ENCODE assay signal across 8 cellular contexts in genomic region chr20:3203315-3204123, GRCh38. TPM values are rescaled to one million over a fixed set of nuclear protein-coding genes. Genes with fewer than 3 reads are reported as not detected.
DNase-seq lines count a peak whose midpoint lies in the region; ATAC-seq, FAIRE-seq and TF ChIP-seq lines count a peak whose summit lies in the region.

No MANE protein-coding gene starts in this region.

- no peaks in the 10 kb centered on the region for H3K9me3 Mint-ChIP-seq in activated naive CD4-positive, alpha-beta T cell treated with anti-CD3 and anti-CD28 coated beads, Interleukin-2, amount 10 ng/mL, durations not matched to agents 7 days and 5 days

- peaks cover 0 to 19% (median 10%) of the 10 kb centered on the region in 12 donors for H3K4me1 ChIP-seq in heart left ventricle
- peaks cover 6% of the 10 kb centered on the region for H3K4me1 ChIP-seq in rectal smooth muscle tissue (ENCODE audit: control insufficient read depth, insufficient read depth, low read length)

- H3K36me3 ChIP-seq in heart left ventricle (peaks cover 0 to 41% (median 27%) of the 10 kb centered on the region in 9 donors), rectal smooth muscle tissue (ENCODE audit: control insufficient read depth, insufficient read depth, low read length) (peaks cover 9% of the 10 kb centered on the region)

- FAIRE-seq in GM12892 (lab: Jason Lieb, UNC), result peak; percentile 57

- H3K27ac ChIP-seq in heart left ventricle (peak overlapping the region; percentile 77 to 91 (median 85)), rectal smooth muscle tissue (ENCODE audit: low read depth, low read length) (no peak overlapping the region)

- H3K9me3 ChIP-seq in heart left ventricle, result no peaks in the 10 kb centered on the region

- H3K4me3 ChIP-seq in heart left ventricle (peak overlapping the region; percentile 53 to 97 (median 81)), rectal smooth muscle tissue (ENCODE audit: low read length) (peak overlapping the region; percentile 94)

- no peak; the same call in 1 of the 2 replicates for TF ChIP-seq POLR2A in GM12892 (IDR thresholded peaks at IDR 0.05; ENCODE audit: low read depth, low read length)
- no peak for TF ChIP-seq POLR2A in heart left ventricle (IDR thresholded peaks at IDR 0.05)

- peak overlapping the region; percentile 97 for H3K27ac Mint-ChIP-seq in activated naive CD4-positive, alpha-beta T cell treated with anti-CD3 and anti-CD28 coated beads, Interleukin-2, amount 10 ng/mL, durations not matched to agents 7 days and 5 days

- H3K4me3 Mint-ChIP-seq in activated naive CD4-positive, alpha-beta T cell treated with anti-CD3 and anti-CD28 coated beads, Interleukin-2, amount 10 ng/mL, durations not matched to agents 7 days and 5 days, result peak overlapping the region; percentile 97

- DNase-seq in GM12892 (ENCODE audit: insufficient read length) (no peak), NCI-H2171 treated with DMSO at 0.1 percent for 48 hours (lab: John Stamatoyannopoulos, UW) (peak; percentile 80), heart left ventricle (no peak), COLO829 (ENCODE audit: low spot score) (no peak)
- DNase-seq in activated naive CD4-positive, alpha-beta T cell treated with anti-CD3 and anti-CD28 coated beads, Interleukin-2, amount 10 ng/mL, durations not matched to agents 7 days and 5 days, result peak; percentile 52

- peak; percentile 4 for ATAC-seq in HG02678 (IDR thresholded peaks at IDR 0.05; ENCODE audit: unreplicated experiment)
- ATAC-seq in heart left ventricle, result peak; percentile 8 to 41 (median 14)
- no peak for ATAC-seq in HG03469 (IDR thresholded peaks at IDR 0.05; ENCODE audit: unreplicated experiment)

- intact Hi-C loops in heart left ventricle (cut with DNase I), result loop anchor here in 1 of 10 donors (10.0 kb wide), 1 partner anchor 149 kb away; no protein-coding TSS in a partner anchor

- no peaks in the 10 kb centered on the region for H3K27me3 Mint-ChIP-seq in activated naive CD4-positive, alpha-beta T cell treated with anti-CD3 and anti-CD28 coated beads, Interleukin-2, amount 10 ng/mL, durations not matched to agents 7 days and 5 days

- TF ChIP-seq CTCF in heart left ventricle (IDR thresholded peaks at IDR 0.05), result no peak

- H3K27me3 ChIP-seq in heart left ventricle (no peaks in the 10 kb centered on the region), rectal smooth muscle tissue (ENCODE audit: control insufficient read depth, insufficient read depth, low read length) (no peaks in the 10 kb centered on the region)

- H3K36me3 Mint-ChIP-seq in activated naive CD4-positive, alpha-beta T cell treated with anti-CD3 and anti-CD28 coated beads, Interleukin-2, amount 10 ng/mL, durations not matched to agents 7 days and 5 days, result peaks cover 27% of the 10 kb centered on the region

- WGBS in heart left ventricle, 4 donors, result 15 to 23% (median 17%) methylated on average over 25 to 31 of the region's 31 CpGs

- H3K4me1 Mint-ChIP-seq in activated naive CD4-positive, alpha-beta T cell treated with anti-CD3 and anti-CD28 coated beads, Interleukin-2, amount 10 ng/mL, durations not matched to agents 7 days and 5 days, result peaks cover 33% of the 10 kb centered on the region

- CTCF ChIA-PET in activated naive CD4-positive, alpha-beta T cell treated with anti-CD3 and anti-CD28 coated beads, Interleukin-2, amount 10 ng/mL, durations not matched to agents 7 days and 5 days (lab: Charles Lee), result interaction anchor here (0.9 to 1.7 kb wide), 3 partner anchors 46 to 151 kb away, joined by 3 to 5 read pairs (median 5); no protein-coding TSS in a partner anchor

- peak overlapping the region; percentile 85 for H3K9ac ChIP-seq in rectal smooth muscle tissue (ENCODE audit: low read length)

RNA-seq across cellular contexts. Expression of gene DDRGK1, which starts 1.0 kb away (rescaled TPM):
- polyA plus RNA-seq in GM12892 (2012; ENCODE audit: missing spikeins), result 19.3 TPM
- total RNA-seq in heart left ventricle, result 10 to 100 TPM; 26.0 to 55.5 (median 35.5) TPM
- 10 to 100 TPM; 25.1 to 78.3 TPM for polyA plus RNA-seq in heart left ventricle

RNA-seq across cellular contexts. Expression of gene ITPA, which starts 5.8 kb away (rescaled TPM):
- 55.7 TPM for polyA plus RNA-seq in GM12892 (2012; ENCODE audit: missing spikeins)
- 10 to 100 TPM; 15.3 to 37.8 (median 20.6) TPM for total RNA-seq in heart left ventricle
- 10 to 100 TPM; 28.6 to 48.3 TPM for polyA plus RNA-seq in heart left ventricle

RNA-seq across cellular contexts. Expression of gene LZTS3, which starts 30.2 kb away (rescaled TPM):
- polyA plus RNA-seq in GM12892 (2012; ENCODE audit: missing spikeins), result 0.40 TPM
- total RNA-seq in heart left ventricle, result 10 to 100 TPM in 6 of 9 donors, 1 to 10 TPM in 3; 6.8 to 28.4 (median 13.1) TPM
- polyA plus RNA-seq in heart left ventricle, result 10 to 100 TPM in 1 of 2 donors, 1 to 10 TPM in 1; 9.0 to 13.6 TPM

RNA-seq across cellular contexts. Expression of gene SLC4A11, which starts 35.5 kb away (rescaled TPM):
- polyA plus RNA-seq in GM12892 (2012; ENCODE audit: missing spikeins), result not detected
- 1 to 10 TPM in 1 of 9 donors, under 1 TPM in 7, not detected in 1; 0.11 to 1.0 (median 0.22) TPM for total RNA-seq in heart left ventricle
- under 1 TPM; 0.08 to 0.23 TPM for polyA plus RNA-seq in heart left ventricle

RNA-seq across cellular contexts. Expression of gene FASTKD5, which starts 43.9 kb away (rescaled TPM):
- polyA plus RNA-seq in GM12892 (2012; ENCODE audit: missing spikeins), result 16.0 TPM
- 10 to 100 TPM; 19.7 to 36.0 (median 28.6) TPM for total RNA-seq in heart left ventricle
- 10 to 100 TPM; 12.8 to 37.2 TPM for polyA plus RNA-seq in heart left ventricle

Comparison
In these comparisons a context has a peak if more than half of its experiments do, and no peak if none do; other contexts are left out.
1. DNase-seq: peak in NCI-H2171 treated with DMSO at 0.1 percent for 48 hours (single experiment) and activated naive CD4-positive, alpha-beta T cell treated with anti-CD3 and anti-CD28 coated beads, Interleukin-2, amount 10 ng/mL, durations not matched to agents 7 days and 5 days (single experiment); none in GM12892 (single experiment), heart left ventricle (0 of 5) and COLO829 (single experiment).